ENCODE assay signal across 8 cellular contexts in genomic region chr12:27549801-27550652, GRCh38. TPM values are rescaled to one million over a fixed set of nuclear protein-coding genes. Genes with fewer than 3 reads are reported as not detected.
DNase-seq lines count a peak whose midpoint lies in the region; ATAC-seq, FAIRE-seq and TF ChIP-seq lines count a peak whose summit lies in the region.

No MANE protein-coding gene starts in this region.

- DNase-seq in activated CD4-positive, alpha-beta T cell treated with anti-CD3 and anti-CD28 coated beads, Interleukin-2, amount 10 ng/mL, durations not matched to agents 24 days and 14 days = no peak
- DNase-seq in activated CD4-positive, alpha-beta T cell treated with anti-CD3 and anti-CD28 coated beads for 48 hours = no peak
- DNase-seq in RPMI7951 (ENCODE audit: low read depth) (peak; percentile 96), esophagus muscularis mucosa (ENCODE audit: extremely low spot score) (peak; percentile 95), frontal cortex (ENCODE audit: low spot score in 2 of 2) (no peak)
- no peak for DNase-seq in stimulated activated effector memory CD8-positive, alpha-beta T cell treated with anti-CD3 and anti-CD28 coated beads, Interleukin-12 subunit alpha, Interleukin-12 subunit beta, amount 100 ng/mL, for 72 hours (ENCODE audit: low spot score in 2 of 2)

- TF ChIP-seq POLR2A in esophagus muscularis mucosa (IDR thresholded peaks at IDR 0.05; ENCODE audit: low read depth) = peak; percentile 15
- no peak for TF ChIP-seq POLR2A in GM18505 (IDR thresholded peaks at IDR 0.05; ENCODE audit: borderline replicate concordance, extremely low read depth, insufficient read depth, insufficient read length)

- H3K4me1 Mint-ChIP-seq in activated CD4-positive, alpha-beta T cell treated with anti-CD3 and anti-CD28 coated beads, Interleukin-2, amount 10 ng/mL, durations not matched to agents 24 days and 14 days = peaks cover 22% of the 10 kb centered on the region
- peaks cover 66% of the 10 kb centered on the region for H3K4me1 Mint-ChIP-seq in nephron
- H3K4me1 Mint-ChIP-seq in stimulated activated effector memory CD8-positive, alpha-beta T cell treated with anti-CD3 and anti-CD28 coated beads, Interleukin-12 subunit alpha, Interleukin-12 subunit beta, amount 100 ng/mL, for 72 hours = peaks cover 14% of the 10 kb centered on the region

- H3K9me3 ChIP-seq in esophagus muscularis mucosa = no peaks in the 10 kb centered on the region

- whole genome bisulfite sequencing in esophagus muscularis mucosa = 21% methylated on average over 12 of the region's 12 CpGs

- peaks cover 8% of the 10 kb centered on the region for H3K27me3 Mint-ChIP-seq in activated CD4-positive, alpha-beta T cell treated with anti-CD3 and anti-CD28 coated beads, Interleukin-2, amount 10 ng/mL, durations not matched to agents 24 days and 14 days
- no peaks in the 10 kb centered on the region for H3K27me3 Mint-ChIP-seq in nephron (ENCODE audit: low read depth)

- peaks cover 77 to 97% (median 83%) of the 10 kb centered on the region in 4 donors for H3K4me1 ChIP-seq in esophagus muscularis mucosa

- peaks cover 5% of the 10 kb centered on the region for H3K36me3 Mint-ChIP-seq in activated CD4-positive, alpha-beta T cell treated with anti-CD3 and anti-CD28 coated beads, Interleukin-2, amount 10 ng/mL, durations not matched to agents 24 days and 14 days (ENCODE audit: low read depth)
- no peaks in the 10 kb centered on the region for H3K36me3 Mint-ChIP-seq in nephron (ENCODE audit: low read depth)
- H3K36me3 Mint-ChIP-seq in stimulated activated effector memory CD8-positive, alpha-beta T cell treated with anti-CD3 and anti-CD28 coated beads, Interleukin-12 subunit alpha, Interleukin-12 subunit beta, amount 100 ng/mL, for 72 hours = no peaks in the 10 kb centered on the region

- no peaks in the 10 kb centered on the region for H3K27me3 ChIP-seq in esophagus muscularis mucosa

- peak overlapping the region; percentile 62 to 77 (median 70) for H3K27ac ChIP-seq in esophagus muscularis mucosa (replicated peaks in 1 of 4)

- no peak for TF ChIP-seq EP300 in esophagus muscularis mucosa (IDR thresholded peaks at IDR 0.05)

- no peak for ATAC-seq in GM18505 (IDR thresholded peaks at IDR 0.05; ENCODE audit: unreplicated experiment)
- no peak for ATAC-seq in stimulated activated effector memory CD8-positive, alpha-beta T cell treated with anti-CD3 and anti-CD28 coated beads, Interleukin-12 subunit alpha, Interleukin-12 subunit beta, amount 100 ng/mL, for 72 hours

- no peak for TF ChIP-seq CTCF in esophagus muscularis mucosa (IDR thresholded peaks at IDR 0.05)
- TF ChIP-seq CTCF in nephron (IDR thresholded peaks at IDR 0.05; ENCODE audit: unreplicated experiment in 3 of 3) = no peak

- no peaks in the 10 kb centered on the region for H3K36me3 ChIP-seq in esophagus muscularis mucosa

- peaks cover 4% of the 10 kb centered on the region for H3K9me3 Mint-ChIP-seq in activated CD4-positive, alpha-beta T cell treated with anti-CD3 and anti-CD28 coated beads, Interleukin-2, amount 10 ng/mL, durations not matched to agents 24 days and 14 days
- no peaks in the 10 kb centered on the region for H3K9me3 Mint-ChIP-seq in nephron
- no peaks in the 10 kb centered on the region for H3K9me3 Mint-ChIP-seq in stimulated activated effector memory CD8-positive, alpha-beta T cell treated with anti-CD3 and anti-CD28 coated beads, Interleukin-12 subunit alpha, Interleukin-12 subunit beta, amount 100 ng/mL, for 72 hours

- no peak overlapping the region for H3K4me3 Mint-ChIP-seq in activated CD4-positive, alpha-beta T cell treated with anti-CD3 and anti-CD28 coated beads, Interleukin-2, amount 10 ng/mL, durations not matched to agents 24 days and 14 days
- peak overlapping the region in 1 of 3 experiments; percentile 15 for H3K4me3 Mint-ChIP-seq in nephron
- H3K4me3 Mint-ChIP-seq in stimulated activated effector memory CD8-positive, alpha-beta T cell treated with anti-CD3 and anti-CD28 coated beads, Interleukin-12 subunit alpha, Interleukin-12 subunit beta, amount 100 ng/mL, for 72 hours = no peak overlapping the region

- H3K27ac Mint-ChIP-seq in activated CD4-positive, alpha-beta T cell treated with anti-CD3 and anti-CD28 coated beads, Interleukin-2, amount 10 ng/mL, durations not matched to agents 24 days and 14 days = peak overlapping the region; percentile 21
- H3K27ac Mint-ChIP-seq in nephron = peak overlapping the region; percentile 47 to 64 (median 50)
- no peak overlapping the region for H3K27ac Mint-ChIP-seq in stimulated activated effector memory CD8-positive, alpha-beta T cell treated with anti-CD3 and anti-CD28 coated beads, Interleukin-12 subunit alpha, Interleukin-12 subunit beta, amount 100 ng/mL, for 72 hours

- peak overlapping the region in 2 of 4 donors; percentile 19 to 29 for H3K4me3 ChIP-seq in esophagus muscularis mucosa

- intact Hi-C loops in activated CD4-positive, alpha-beta T cell treated with anti-CD3 and anti-CD28 coated beads, Interleukin-2, amount 10 ng/mL, durations not matched to agents 24 days and 14 days (cut with micrococcal nuclease) = no loop called here
- intact Hi-C loops in esophagus muscularis mucosa (cut with DNase I) = no loop called here

- no peak for FAIRE-seq in frontal cortex (lab: Jason Lieb, UNC)

RNA-seq across cellular contexts. Expression of gene PPFIBP1, which starts 26.0 kb away (rescaled TPM):
- 29.0 and 32.0 TPM in 2 replicates for total RNA-seq in activated CD4-positive, alpha-beta T cell treated with anti-CD3 and anti-CD28 coated beads, Interleukin-2, amount 10 ng/mL, durations not matched to agents 24 days and 14 days
- total RNA-seq in RPMI7951 (2014; rRNA removed; shearing (Covaris generic)) = 52.0 and 58.0 TPM in 2 replicates
- total RNA-seq in esophagus muscularis mucosa (10 to 100 TPM; 53.2 to 79.0 (median 66.5) TPM), frontal cortex (69.3 TPM)

Comparison
In these comparisons a context has a peak if more than half of its experiments do, and no peak if none do; other contexts are left out.
1. DNase-seq: peak in RPMI7951 (single experiment) and esophagus muscularis mucosa (single experiment); none in activated CD4-positive, alpha-beta T cell treated with anti-CD3 and anti-CD28 coated beads, Interleukin-2, amount 10 ng/mL, durations not matched to agents 24 days and 14 days (single experiment), activated CD4-positive, alpha-beta T cell treated with anti-CD3 and anti-CD28 coated beads for 48 hours (single experiment), frontal cortex (0 of 2) and stimulated activated effector memory CD8-positive, alpha-beta T cell treated with anti-CD3 and anti-CD28 coated beads, Interleukin-12 subunit alpha, Interleukin-12 subunit beta, amount 100 ng/mL, for 72 hours (0 of 2).